Comparison of ENCODE assay signal across 8 cellular contexts in genomic region chr6:52390361-52390727, GRCh38. TPM values are rescaled to one million over a fixed set of nuclear protein-coding genes. Genes with fewer than 3 reads are reported as not detected.
DNase-seq lines count a peak whose midpoint lies in the region; ATAC-seq and TF ChIP-seq lines count a peak whose summit lies in the region.

No MANE protein-coding gene starts in this region.

- H3K36me3 ChIP-seq in subcutaneous abdominal adipose tissue (ENCODE audit: control insufficient read depth in 5 of 5, insufficient read depth in 5 of 5, low read length in 5 of 5) (no peaks in the 10 kb centered on the region), ascending aorta (no peaks in the 10 kb centered on the region)

- H3K9me3 ChIP-seq in subcutaneous abdominal adipose tissue (ENCODE audit: control insufficient read depth in 5 of 5, low read length in 5 of 5) (no peaks in the 10 kb centered on the region), ascending aorta (no peaks in the 10 kb centered on the region)

- ATAC-seq in HG02623 (IDR thresholded peaks at IDR 0.05; ENCODE audit: unreplicated experiment) = peak; percentile 33

- intact Hi-C loops in ascending aorta (cut with DNase I) = no loop called here

- peak; percentile 24 for DNase-seq in activated T-cell treated with anti-CD3 and anti-CD28 coated beads for 1 hour (ENCODE audit: low read depth)
- no peak for DNase-seq in activated T-cell treated with anti-CD3 and anti-CD28 coated beads, Interleukin-2, amount 50 U/mL, for 1 hour
- DNase-seq in NAMALWA (ENCODE audit: low spot score) = peak; percentile 58
- peak; percentile 45 for DNase-seq in activated T-cell treated with anti-CD3 and anti-CD28 coated beads for 24 hours (ENCODE audit: low read depth)
- peak; percentile 37 for DNase-seq in germinal center (ENCODE audit: low spot score)
- no peak for DNase-seq in ascending aorta (ENCODE audit: low spot score in 2 of 2)

- H3K4me1 ChIP-seq in subcutaneous abdominal adipose tissue (ENCODE audit: control insufficient read depth in 5 of 5, insufficient read depth in 5 of 5, low read length in 5 of 5) = peaks cover 0 to 17% (median 0%) of the 10 kb centered on the region in 5 donors
- peaks cover 0 to 5% of the 10 kb centered on the region in 2 donors for H3K4me1 ChIP-seq in ascending aorta

- TF ChIP-seq CTCF in ascending aorta (IDR thresholded peaks at IDR 0.05) = no peak

- peak overlapping the region; percentile 73 for H3K27ac ChIP-seq in subcutaneous abdominal adipose tissue (ENCODE audit: low read depth, low read length)
- H3K27ac ChIP-seq in ascending aorta = no peak overlapping the region

- H3K4me3 ChIP-seq in subcutaneous abdominal adipose tissue (ENCODE audit: low read depth in 1 of 5, low read length in 5 of 5) (peak overlapping the region in 2 of 5 donors; percentile 3 to 20), ascending aorta (no peak overlapping the region)

- H3K27me3 ChIP-seq in subcutaneous abdominal adipose tissue (ENCODE audit: control insufficient read depth in 5 of 5, insufficient read depth in 4 of 5, low read length in 5 of 5) (no peaks in the 10 kb centered on the region), ascending aorta (no peaks in the 10 kb centered on the region)

- peak overlapping the region in 2 of 5 donors; percentile 22 to 68 for H3K9ac ChIP-seq in subcutaneous abdominal adipose tissue (ENCODE audit: low read length in 5 of 5)

RNA-seq across cellular contexts. Expression of gene PAQR8, which starts 28.4 kb away (rescaled TPM):
- total RNA-seq in ascending aorta = 6.1 TPM

RNA-seq across cellular contexts. Expression of gene EFHC1, which starts 29.8 kb away (rescaled TPM):
- total RNA-seq in ascending aorta = 7.3 TPM

Comparison
In these comparisons a context has a peak if more than half of its experiments do, and no peak if none do; other contexts are left out.
1. DNase-seq: peak in activated T-cell treated with anti-CD3 and anti-CD28 coated beads for 1 hour (single experiment), NAMALWA (single experiment), activated T-cell treated with anti-CD3 and anti-CD28 coated beads for 24 hours (single experiment) and germinal center (single experiment); none in activated T-cell treated with anti-CD3 and anti-CD28 coated beads, Interleukin-2, amount 50 U/mL, for 1 hour (single experiment) and ascending aorta (0 of 2).